In the genomic region with DNA sequence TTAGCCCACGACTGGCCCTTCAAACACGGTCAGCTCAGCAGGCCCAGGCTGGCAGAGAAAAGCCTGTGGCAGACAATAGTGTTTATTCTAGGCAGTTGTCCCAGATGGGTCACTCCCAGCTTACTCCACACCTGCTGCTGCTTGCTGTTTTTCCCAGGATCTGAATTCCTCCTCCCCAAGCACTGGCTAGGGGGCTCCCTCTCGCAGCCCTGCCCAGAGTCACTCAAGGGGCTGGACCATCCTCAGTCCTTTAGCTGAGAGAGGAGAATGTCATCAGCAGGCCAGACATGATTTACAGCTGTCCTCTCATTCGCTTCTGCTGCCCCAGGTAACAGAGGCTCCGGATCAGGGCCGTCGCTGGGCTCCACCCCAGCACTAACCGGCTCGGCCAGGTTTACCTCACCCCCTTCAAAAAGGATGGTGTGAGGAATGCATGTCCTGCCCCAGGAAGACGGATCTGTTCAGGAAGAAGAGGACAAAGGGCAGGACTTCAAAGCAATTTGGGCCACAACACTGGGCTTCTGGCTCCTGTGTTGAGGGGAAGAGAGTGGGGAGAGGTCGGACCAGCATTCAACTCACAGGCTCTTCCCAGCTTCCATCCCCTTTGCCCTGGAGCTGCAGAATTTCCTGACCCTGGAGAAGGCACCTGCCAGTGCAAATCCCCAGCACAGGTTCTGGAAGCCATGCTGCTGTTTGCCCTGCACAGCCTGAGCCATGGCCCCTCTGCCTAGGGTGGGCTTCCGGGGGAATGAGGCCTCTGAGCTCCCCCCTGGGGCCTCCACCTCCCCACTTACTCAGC, we compare ENCODE assay signal across 1 cellular context.
TF ChIP-seq lines count a peak whose summit lies in the region.

No MANE protein-coding gene starts in this region.

TF ChIP-seq in GM23338, 12 proteins besides CTCF, POLR2A, EP300 and RAD21 (continued from another document):
- no peak for TF ChIP-seq REST (IDR thresholded peaks at IDR 0.05; ENCODE audit: unreplicated experiment)
- no peak for TF ChIP-seq STAT1 (IDR thresholded peaks at IDR 0.05; ENCODE audit: unreplicated experiment)
- TF ChIP-seq, protein P1, sequence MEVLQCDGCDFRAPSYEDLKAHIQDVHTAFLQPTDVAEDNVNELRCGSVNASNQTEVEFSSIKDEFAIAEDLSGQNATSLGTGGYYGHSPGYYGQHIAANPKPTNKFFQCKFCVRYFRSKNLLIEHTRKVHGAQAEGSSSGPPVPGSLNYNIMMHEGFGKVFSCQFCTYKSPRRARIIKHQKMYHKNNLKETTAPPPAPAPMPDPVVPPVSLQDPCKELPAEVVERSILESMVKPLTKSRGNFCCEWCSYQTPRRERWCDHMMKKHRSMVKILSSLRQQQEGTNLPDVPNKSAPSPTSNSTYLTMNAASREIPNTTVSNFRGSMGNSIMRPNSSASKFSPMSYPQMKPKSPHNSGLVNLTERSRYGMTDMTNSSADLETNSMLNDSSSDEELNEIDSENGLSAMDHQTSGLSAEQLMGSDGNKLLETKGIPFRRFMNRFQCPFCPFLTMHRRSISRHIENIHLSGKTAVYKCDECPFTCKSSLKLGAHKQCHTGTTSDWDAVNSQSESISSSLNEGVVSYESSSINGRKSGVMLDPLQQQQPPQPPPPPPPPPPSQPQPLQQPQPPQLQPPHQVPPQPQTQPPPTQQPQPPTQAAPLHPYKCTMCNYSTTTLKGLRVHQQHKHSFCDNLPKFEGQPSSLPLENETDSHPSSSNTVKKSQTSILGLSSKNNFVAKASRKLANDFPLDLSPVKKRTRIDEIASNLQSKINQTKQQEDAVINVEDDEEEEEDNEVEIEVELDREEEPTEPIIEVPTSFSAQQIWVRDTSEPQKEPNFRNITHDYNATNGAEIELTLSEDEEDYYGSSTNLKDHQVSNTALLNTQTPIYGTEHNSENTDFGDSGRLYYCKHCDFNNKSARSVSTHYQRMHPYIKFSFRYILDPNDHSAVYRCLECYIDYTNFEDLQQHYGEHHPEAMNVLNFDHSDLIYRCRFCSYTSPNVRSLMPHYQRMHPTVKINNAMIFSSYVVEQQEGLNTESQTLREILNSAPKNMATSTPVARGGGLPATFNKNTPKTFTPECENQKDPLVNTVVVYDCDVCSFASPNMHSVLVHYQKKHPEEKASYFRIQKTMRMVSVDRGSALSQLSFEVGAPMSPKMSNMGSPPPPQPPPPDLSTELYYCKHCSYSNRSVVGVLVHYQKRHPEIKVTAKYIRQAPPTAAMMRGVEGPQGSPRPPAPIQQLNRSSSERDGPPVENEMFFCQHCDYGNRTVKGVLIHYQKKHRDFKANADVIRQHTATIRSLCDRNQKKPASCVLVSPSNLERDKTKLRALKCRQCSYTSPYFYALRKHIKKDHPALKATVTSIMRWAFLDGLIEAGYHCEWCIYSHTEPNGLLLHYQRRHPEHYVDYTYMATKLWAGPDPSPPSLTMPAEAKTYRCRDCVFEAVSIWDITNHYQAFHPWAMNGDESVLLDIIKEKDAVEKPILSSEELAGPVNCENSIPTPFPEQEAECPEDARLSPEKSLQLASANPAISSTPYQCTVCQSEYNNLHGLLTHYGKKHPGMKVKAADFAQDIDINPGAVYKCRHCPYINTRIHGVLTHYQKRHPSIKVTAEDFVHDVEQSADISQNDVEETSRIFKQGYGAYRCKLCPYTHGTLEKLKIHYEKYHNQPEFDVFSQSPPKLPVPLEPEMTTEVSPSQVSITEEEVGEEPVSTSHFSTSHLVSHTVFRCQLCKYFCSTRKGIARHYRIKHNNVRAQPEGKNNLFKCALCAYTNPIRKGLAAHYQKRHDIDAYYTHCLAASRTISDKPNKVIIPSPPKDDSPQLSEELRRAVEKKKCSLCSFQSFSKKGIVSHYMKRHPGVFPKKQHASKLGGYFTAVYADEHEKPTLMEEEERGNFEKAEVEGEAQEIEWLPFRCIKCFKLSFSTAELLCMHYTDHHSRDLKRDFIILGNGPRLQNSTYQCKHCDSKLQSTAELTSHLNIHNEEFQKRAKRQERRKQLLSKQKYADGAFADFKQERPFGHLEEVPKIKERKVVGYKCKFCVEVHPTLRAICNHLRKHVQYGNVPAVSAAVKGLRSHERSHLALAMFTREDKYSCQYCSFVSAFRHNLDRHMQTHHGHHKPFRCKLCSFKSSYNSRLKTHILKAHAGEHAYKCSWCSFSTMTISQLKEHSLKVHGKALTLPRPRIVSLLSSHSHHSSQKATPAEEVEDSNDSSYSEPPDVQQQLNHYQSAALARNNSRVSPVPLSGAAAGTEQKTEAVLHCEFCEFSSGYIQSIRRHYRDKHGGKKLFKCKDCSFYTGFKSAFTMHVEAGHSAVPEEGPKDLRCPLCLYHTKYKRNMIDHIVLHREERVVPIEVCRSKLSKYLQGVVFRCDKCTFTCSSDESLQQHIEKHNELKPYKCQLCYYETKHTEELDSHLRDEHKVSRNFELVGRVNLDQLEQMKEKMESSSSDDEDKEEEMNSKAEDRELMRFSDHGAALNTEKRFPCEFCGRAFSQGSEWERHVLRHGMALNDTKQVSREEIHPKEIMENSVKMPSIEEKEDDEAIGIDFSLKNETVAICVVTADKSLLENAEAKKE (CRISPR knock-in tag; IDR thresholded peaks at IDR 0.05), result no peak
